ENCODE assay signal across 1 cellular context in genomic region chr6:43516697-43517502, GRCh38.
TF ChIP-seq lines count a peak whose summit lies in the region.

POLR1C (plus strand) TSS chr6:43517089; CDS start chr6:43517110, 21 bp downstream.
YIPF3 (minus strand) TSS chr6:43516926; CDS start chr6:43516807, 119 bp downstream.

TF ChIP-seq in HEK293, 187 proteins besides CTCF, POLR2A, EP300 and RAD21 (continued from another document and continues in another):
- TF ChIP-seq ZNF37A (tag by site-specific recombination; IDR thresholded peaks at IDR 0.05): no peak
- no peak for TF ChIP-seq ZNF585B (tag by site-specific recombination; IDR thresholded peaks at IDR 0.05)
- peak; percentile 72; the same call in 1 of the 2 replicates for TF ChIP-seq KLF9 (tag by site-specific recombination; IDR thresholded peaks at IDR 0.05; ENCODE audit: low read depth)
- 0 out of 2 replicates have a peak, but pooled peaks have one; percentile 9 for TF ChIP-seq IKZF3 (tag by site-specific recombination; IDR thresholded peaks at IDR 0.05)
- no peak for TF ChIP-seq ZBTB44 (tag by site-specific recombination; IDR thresholded peaks at IDR 0.05)
- TF ChIP-seq INSM2 (tag by site-specific recombination; IDR thresholded peaks at IDR 0.05): peak; percentile 7; the same call in 1 of the 2 replicates
- TF ChIP-seq ZNF610 (tag by site-specific recombination; IDR thresholded peaks at IDR 0.05; ENCODE audit: borderline replicate concordance): no peak
- TF ChIP-seq ZNF311 (tag by site-specific recombination; IDR thresholded peaks at IDR 0.05; ENCODE audit: borderline replicate concordance): no peak
- no peak for TF ChIP-seq ZSCAN4 (tag by site-specific recombination; IDR thresholded peaks at IDR 0.05)
- no peak for TF ChIP-seq ZNF24 (tag by site-specific recombination; IDR thresholded peaks at IDR 0.05)
- no peak for TF ChIP-seq ZNF174 (tag by site-specific recombination; IDR thresholded peaks at IDR 0.05)
- TF ChIP-seq HOXC10 (CRISPR knock-in tag; IDR thresholded peaks at IDR 0.05): no peak
- TF ChIP-seq ZNF514 (tag by site-specific recombination; IDR thresholded peaks at IDR 0.05): no peak
- TF ChIP-seq ZSCAN16 (tag by site-specific recombination; IDR thresholded peaks at IDR 0.05): no peak
- no peak for TF ChIP-seq ZNF23 (tag by site-specific recombination; IDR thresholded peaks at IDR 0.05; ENCODE audit: borderline replicate concordance)
- TF ChIP-seq ZNF112 (tag by site-specific recombination; IDR thresholded peaks at IDR 0.05): no peak
- no peak for TF ChIP-seq ZNF777 (tag by site-specific recombination; IDR thresholded peaks at IDR 0.05; ENCODE audit: borderline replicate concordance)
- no peak for TF ChIP-seq ZNF658 (tag by site-specific recombination; IDR thresholded peaks at IDR 0.05)
- TF ChIP-seq ZNF76 (tag by site-specific recombination; IDR thresholded peaks at IDR 0.05; ENCODE audit: borderline replicate concordance, low read depth): peak; percentile 61; the same call in 1 of the 2 replicates
- TF ChIP-seq ZNF2 (tag by site-specific recombination; IDR thresholded peaks at IDR 0.05): peak; percentile 65
- no peak for TF ChIP-seq HOXA7 (CRISPR knock-in tag; IDR thresholded peaks at IDR 0.05; ENCODE audit: borderline replicate concordance)
- TF ChIP-seq ZNF10 (tag by site-specific recombination; IDR thresholded peaks at IDR 0.05): no peak
- TF ChIP-seq ZNF391 (tag by site-specific recombination; IDR thresholded peaks at IDR 0.05; ENCODE audit: borderline replicate concordance, low read depth): no peak
- no peak for TF ChIP-seq ZNF521 (tag by site-specific recombination; IDR thresholded peaks at IDR 0.05)
- TF ChIP-seq SETDB1 (IDR thresholded peaks at IDR 0.05; ENCODE audit: insufficient read length, low read length): no peak
- TF ChIP-seq KLF17 (tag by site-specific recombination; IDR thresholded peaks at IDR 0.05): peak; percentile 33; the same call in 1 of the 2 replicates
- no peak for TF ChIP-seq ZNF354C (tag by site-specific recombination; IDR thresholded peaks at IDR 0.05; ENCODE audit: borderline replicate concordance, low read depth)
- TF ChIP-seq ZBTB11 (tag by site-specific recombination; conservative IDR thresholded peaks at IDR 0.05; ENCODE audit: low read depth): peak; percentile 98
- TF ChIP-seq ZBTB48 (tag by site-specific recombination; IDR thresholded peaks at IDR 0.05): no peak; the same call in 1 of the 2 replicates
- no peak for TF ChIP-seq ZNF16 (tag by site-specific recombination; IDR thresholded peaks at IDR 0.05; ENCODE audit: low read depth)
- TF ChIP-seq ZNF488 (tag by site-specific recombination; IDR thresholded peaks at IDR 0.05): no peak
- peak; percentile 70; the same call in 1 of the 2 replicates for TF ChIP-seq ZNF394 (tag by site-specific recombination; IDR thresholded peaks at IDR 0.05; ENCODE audit: borderline replicate concordance)
- TF ChIP-seq ZBTB17 (tag by site-specific recombination; IDR thresholded peaks at IDR 0.05): peak; percentile 38; the same call in 1 of the 2 replicates
- 0 out of 2 replicates have a peak, but pooled peaks have one; percentile 30 for TF ChIP-seq ZNF324 (tag by site-specific recombination; IDR thresholded peaks at IDR 0.05)
- TF ChIP-seq ZNF404 (tag by site-specific recombination; IDR thresholded peaks at IDR 0.05): no peak
- no peak for TF ChIP-seq RBAK (tag by site-specific recombination; IDR thresholded peaks at IDR 0.05)
- TF ChIP-seq ZNF580 (tag by site-specific recombination; IDR thresholded peaks at IDR 0.05): peak; percentile 71; the same call in 1 of the 2 replicates
- no peak for TF ChIP-seq ZNF837 (tag by site-specific recombination; IDR thresholded peaks at IDR 0.05)
- TF ChIP-seq ZNF223 (tag by site-specific recombination; IDR thresholded peaks at IDR 0.05): no peak; the same call in 1 of the 2 replicates
- no peak for TF ChIP-seq ZNF350 (tag by site-specific recombination; IDR thresholded peaks at IDR 0.05)
- TF ChIP-seq HIC1 (tag by site-specific recombination; IDR thresholded peaks at IDR 0.05): no peak
- no peak for TF ChIP-seq ZNF830 (tag by site-specific recombination; IDR thresholded peaks at IDR 0.05; ENCODE audit: low read depth)
- no peak for TF ChIP-seq ZFP3 (tag by site-specific recombination; IDR thresholded peaks at IDR 0.05; ENCODE audit: low read depth)
- no peak; the same call in 1 of the 2 replicates for TF ChIP-seq KLF1 (tag by site-specific recombination; IDR thresholded peaks at IDR 0.05)
- TF ChIP-seq ZNF146 (tag by site-specific recombination; IDR thresholded peaks at IDR 0.05): no peak
- no peak for TF ChIP-seq ZBTB6 (tag by site-specific recombination; IDR thresholded peaks at IDR 0.05)
- no peak for TF ChIP-seq ZNF707 (tag by site-specific recombination; IDR thresholded peaks at IDR 0.05)
- no peak for TF ChIP-seq ZNF555 (tag by site-specific recombination; conservative IDR thresholded peaks at IDR 0.05)
- TF ChIP-seq ZNF704 (tag by site-specific recombination; IDR thresholded peaks at IDR 0.05): no peak
- no peak for TF ChIP-seq ZNF398 (tag by site-specific recombination; IDR thresholded peaks at IDR 0.05)
- TF ChIP-seq ZNF292 (tag by site-specific recombination; IDR thresholded peaks at IDR 0.05; ENCODE audit: borderline replicate concordance, low read depth): no peak
